8 cellular contexts compared by ENCODE assay signal in the genomic region with DNA sequence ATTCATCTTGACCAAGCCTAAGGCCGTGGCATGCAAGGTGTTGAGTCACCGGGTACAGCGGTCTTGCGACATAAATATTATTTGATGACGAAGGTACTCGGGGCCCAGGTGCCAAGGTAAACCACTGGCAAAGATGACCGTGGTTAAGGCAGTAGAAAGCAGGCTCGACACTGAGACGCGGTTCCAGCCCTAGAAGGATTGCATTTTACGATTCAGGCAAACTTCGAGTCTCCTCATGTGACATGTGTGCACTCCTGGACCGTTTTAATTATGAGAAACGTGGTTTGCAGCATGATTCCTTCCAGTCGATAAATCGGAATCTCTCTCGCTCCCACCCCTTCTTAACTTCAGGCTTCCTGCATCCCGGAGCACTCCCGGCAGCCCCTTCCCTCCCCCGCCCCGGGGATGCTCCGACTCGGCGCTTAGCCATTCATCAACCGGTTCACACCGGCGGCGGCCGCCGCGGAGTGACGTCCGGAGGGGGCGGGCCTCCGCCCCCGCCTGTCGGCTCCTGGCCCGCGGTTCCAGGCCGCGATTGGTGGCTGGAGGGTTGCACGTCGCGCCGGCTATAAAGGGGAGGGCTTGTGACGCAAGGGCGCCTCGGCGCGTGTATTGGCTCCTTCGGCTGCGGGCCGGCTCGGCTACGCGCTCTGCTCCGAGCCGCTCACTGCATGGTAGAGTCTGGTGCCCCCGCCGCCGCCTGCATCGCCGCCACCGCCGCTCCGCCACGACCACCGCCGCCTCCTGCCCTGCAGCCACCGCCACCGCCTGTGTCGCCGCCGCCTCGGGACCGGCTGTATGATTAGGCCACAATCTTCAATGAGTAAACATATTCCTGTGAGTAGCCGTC. TPM values are rescaled to one million over a fixed set of nuclear protein-coding genes. Genes with fewer than 3 reads are reported as not detected.
A peak's percentile ranks its signal among the peaks of the same experiment; 100 is the strongest.
DNase-seq lines count a peak whose midpoint lies in the region; ATAC-seq and TF ChIP-seq lines count a peak whose summit lies in the region.

A gene (plus strand): TSS at position 598 of the 850 bp plus-strand sequence.
A gene (plus strand): TSS at position 598 of the 850 bp plus-strand sequence. CDS start 4,401 bp downstream, outside the sequence.

- peak within 1 kb of the TSS; percentile 50; the same call in 1 of the 2 replicates for H2AFZ ChIP-seq in GM23338

- H3K79me2 ChIP-seq in DOHH2 (ENCODE audit: control insufficient read depth, low read length): peaks cover 53% of the 10 kb centered on the region
- peaks cover 45% of the 10 kb centered on the region for H3K79me2 ChIP-seq in GM23338 (replicated peaks; ENCODE audit: insufficient read depth)

- H3K4me2 ChIP-seq in DOHH2 (ENCODE audit: low read length): peak within 1 kb of the TSS; percentile 76
- H3K4me2 ChIP-seq in GM23338: peak within 1 kb of the TSS; percentile 87

- H3K9me3 ChIP-seq in DOHH2 (ENCODE audit: control insufficient read depth, insufficient read depth, low read length): no peaks in the 10 kb centered on the region

- peaks cover 8% of the 10 kb centered on the region for H3K9me3 Mint-ChIP-seq in GM23338
- no peaks in the 10 kb centered on the region for H3K9me3 Mint-ChIP-seq in activated T-helper 17 cell treated with anti-CD3 and anti-CD28 coated beads, Interleukin-2, amount 50 U/mL, for 72 hours
- H3K9me3 Mint-ChIP-seq in naive thymus-derived CD8-positive, alpha-beta T cell: no peaks in the 10 kb centered on the region

- ATAC-seq in GM23338: peak; percentile 88
- ATAC-seq in activated T-helper 17 cell treated with anti-CD3 and anti-CD28 coated beads, Interleukin-2, amount 50 U/mL, for 72 hours (replicated peaks): peak; percentile 94
- ATAC-seq in naive thymus-derived CD8-positive, alpha-beta T cell: peak; percentile 84 to 88

- no peaks in the 10 kb centered on the region for H3F3A ChIP-seq in DOHH2 (ENCODE audit: control insufficient read depth, insufficient read depth)
- H3F3A ChIP-seq in GM23338 (replicated peaks; ENCODE audit: low read depth): 0 out of 2 replicates have a peak, but pooled peaks cover 4% of the 10 kb centered on the region

- peaks cover 31% of the 10 kb centered on the region for H3K36me3 Mint-ChIP-seq in GM23338 (ENCODE audit: low read depth)
- H3K36me3 Mint-ChIP-seq in activated T-helper 17 cell treated with anti-CD3 and anti-CD28 coated beads, Interleukin-2, amount 50 U/mL, for 72 hours (ENCODE audit: low read depth): peaks cover 30% of the 10 kb centered on the region
- H3K36me3 Mint-ChIP-seq in naive thymus-derived CD8-positive, alpha-beta T cell: peaks cover 0 to 11% (median 10%) of the 10 kb centered on the region in 3 donors

- H3K27me3 Mint-ChIP-seq in GM23338 (ENCODE audit: insufficient read depth, low read depth, poor library complexity): peaks cover 10% of the 10 kb centered on the region
- no peaks in the 10 kb centered on the region for H3K27me3 Mint-ChIP-seq in activated T-helper 17 cell treated with anti-CD3 and anti-CD28 coated beads, Interleukin-2, amount 50 U/mL, for 72 hours
- no peaks in the 10 kb centered on the region for H3K27me3 Mint-ChIP-seq in naive thymus-derived CD8-positive, alpha-beta T cell

- H3K36me3 ChIP-seq in DOHH2 (ENCODE audit: control insufficient read depth, low read length) (peaks cover 44% of the 10 kb centered on the region), GM23338 (ENCODE audit: insufficient read depth) (peaks cover 14% of the 10 kb centered on the region; the same call in 1 of the 2 replicates)

- TF ChIP-seq CTCF in DOHH2 (IDR thresholded peaks at IDR 0.05; ENCODE audit: low read depth, low read length, poor library complexity, severe bottlenecking): no peak
- TF ChIP-seq CTCF in GM23338 (conservative IDR thresholded peaks at IDR 0.05; ENCODE audit: low read depth in 2 of 2): no peak
- no peak for TF ChIP-seq CTCF in fibroblast of mammary gland (conservative IDR thresholded peaks at IDR 0.05; ENCODE audit: control insufficient read depth, insufficient read depth, low read depth, low read length)

- DNase-seq in GM23338 (ENCODE audit: low spot score): peak; percentile 97
- DNase-seq in LHCN-M2 (ENCODE audit: low read depth): peak; percentile 96
- peak; percentile 97 for DNase-seq in RPMI8226
- peak; percentile 96 for DNase-seq in fibroblast of mammary gland (ENCODE audit: low read depth)
- peak; percentile 93 to 99 (median 97) for DNase-seq in naive thymus-derived CD8-positive, alpha-beta T cell
- DNase-seq in stimulated activated naive CD4-positive, alpha-beta T cell (lab: John Stamatoyannopoulos, UW): peak; percentile 93 to 97 (median 96)

- H3K4me1 ChIP-seq in DOHH2 (ENCODE audit: control insufficient read depth, low read length): peaks cover 25% of the 10 kb centered on the region
- H3K4me1 ChIP-seq in GM23338 (ENCODE audit: insufficient read depth): peaks cover 13% of the 10 kb centered on the region

- H3K27ac ChIP-seq in DOHH2 (ENCODE audit: low read depth, low read length) (peak within 1 kb of the TSS; percentile 62), GM23338 (ENCODE audit: low read depth) (peak within 1 kb of the TSS; percentile 98)

- H3K4me1 Mint-ChIP-seq in GM23338: peaks cover 16% of the 10 kb centered on the region
- peaks cover 9% of the 10 kb centered on the region for H3K4me1 Mint-ChIP-seq in activated T-helper 17 cell treated with anti-CD3 and anti-CD28 coated beads, Interleukin-2, amount 50 U/mL, for 72 hours
- H3K4me1 Mint-ChIP-seq in naive thymus-derived CD8-positive, alpha-beta T cell: peaks cover 13 to 41% (median 38%) of the 10 kb centered on the region in 4 donors

- H3K27me3 ChIP-seq in DOHH2 (ENCODE audit: control insufficient read depth, low read length) (no peaks in the 10 kb centered on the region), GM23338 (ENCODE audit: insufficient read depth) (no peaks in the 10 kb centered on the region)

- peak within 1 kb of the TSS; percentile 97 for H3K4me3 Mint-ChIP-seq in GM23338
- H3K4me3 Mint-ChIP-seq in activated T-helper 17 cell treated with anti-CD3 and anti-CD28 coated beads, Interleukin-2, amount 50 U/mL, for 72 hours: peak within 1 kb of the TSS; percentile 93
- peak within 1 kb of the TSS; percentile 88 to 96 (median 93) for H3K4me3 Mint-ChIP-seq in naive thymus-derived CD8-positive, alpha-beta T cell

- H4K20me1 ChIP-seq in DOHH2 (ENCODE audit: control insufficient read depth, insufficient read depth, low read depth, low read length) (peaks cover 17% of the 10 kb centered on the region; the same call in 1 of the 2 replicates), GM23338 (replicated peaks; ENCODE audit: insufficient read depth) (peaks cover 24% of the 10 kb centered on the region)

- H3K4me3 ChIP-seq in DOHH2 (ENCODE audit: low read length) (peak within 1 kb of the TSS; percentile 76), GM23338 (peak within 1 kb of the TSS; percentile 68), fibroblast of mammary gland (ENCODE audit: control insufficient read depth, low read depth, low read length) (peak within 1 kb of the TSS; percentile 84)

- peak within 1 kb of the TSS; percentile 99 for H3K27ac Mint-ChIP-seq in GM23338
- H3K27ac Mint-ChIP-seq in activated T-helper 17 cell treated with anti-CD3 and anti-CD28 coated beads, Interleukin-2, amount 50 U/mL, for 72 hours: peak within 1 kb of the TSS; percentile 92
- peak within 1 kb of the TSS; percentile 95 to 100 (median 98) for H3K27ac Mint-ChIP-seq in naive thymus-derived CD8-positive, alpha-beta T cell

- POLR2A ChIA-PET in naive thymus-derived CD8-positive, alpha-beta T cell (lab: Charles Lee): interaction anchor here (1.3 to 2.4 kb wide), 2 partner anchors 26 to 64 kb away, joined by 5 to 15 read pairs; a partner anchor contains a TSS

- H3K9me2 ChIP-seq in DOHH2 (replicated peaks; ENCODE audit: control insufficient read depth, low read length) (no peaks in the 10 kb centered on the region), GM23338 (ENCODE audit: insufficient read depth) (no peaks in the 10 kb centered on the region)

TF ChIP-seq in GM23338, 12 proteins besides CTCF, POLR2A, EP300 and RAD21:
- TF ChIP-seq POLR2AphosphoS5 (IDR thresholded peaks at IDR 0.05; ENCODE audit: low read depth) (peak; percentile 80), CREB1 (CRISPR knock-in tag; IDR thresholded peaks at IDR 0.05; ENCODE audit: low read depth) (peak; percentile 93), ZNF331 (CRISPR knock-in tag; IDR thresholded peaks at IDR 0.05; ENCODE audit: low read depth) (no peak)
- TF ChIP-seq, protein P1, sequence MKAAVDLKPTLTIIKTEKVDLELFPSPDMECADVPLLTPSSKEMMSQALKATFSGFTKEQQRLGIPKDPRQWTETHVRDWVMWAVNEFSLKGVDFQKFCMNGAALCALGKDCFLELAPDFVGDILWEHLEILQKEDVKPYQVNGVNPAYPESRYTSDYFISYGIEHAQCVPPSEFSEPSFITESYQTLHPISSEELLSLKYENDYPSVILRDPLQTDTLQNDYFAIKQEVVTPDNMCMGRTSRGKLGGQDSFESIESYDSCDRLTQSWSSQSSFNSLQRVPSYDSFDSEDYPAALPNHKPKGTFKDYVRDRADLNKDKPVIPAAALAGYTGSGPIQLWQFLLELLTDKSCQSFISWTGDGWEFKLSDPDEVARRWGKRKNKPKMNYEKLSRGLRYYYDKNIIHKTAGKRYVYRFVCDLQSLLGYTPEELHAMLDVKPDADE (IDR thresholded peaks at IDR 0.05): peak; percentile 39; the same call in 1 of the 2 replicates

RNA-seq across cellular contexts. Expression of the second gene that starts in this region (rescaled TPM):
- total RNA-seq in GM23338 (2014; rRNA removed; shearing (Covaris generic)): 96.9 and 99.0 TPM in 2 replicates
- 88.6 and 102 TPM in 2 replicates for polyA plus RNA-seq in GM23338 (2016; fragmentation: Nextera tagmentation; extraction: Ambion mirVana)
- 19.0 and 28.5 TPM in 2 replicates for total RNA-seq in LHCN-M2 (2014; rRNA removed)
- 36.2 TPM for polyA plus RNA-seq in LHCN-M2 (2012)
- 10 to 100 TPM; 43.3 to 70.8 TPM for total RNA-seq in activated T-helper 17 cell treated with anti-CD3 and anti-CD28 coated beads, Interleukin-2, amount 50 U/mL, for 72 hours
- 10 to 100 TPM; 27.0 to 27.6 TPM for total RNA-seq in naive thymus-derived CD8-positive, alpha-beta T cell
- polyA plus RNA-seq in naive thymus-derived CD8-positive, alpha-beta T cell: 10 to 100 TPM; 36.1 to 53.1 (median 36.9) TPM

Comparison
In these comparisons a context has a peak if more than half of its experiments do, and no peak if none do; other contexts are left out.
1. Peak in every context shown above with its lines: DNase-seq, ATAC-seq, H3K4me3 ChIP-seq and H3K27ac ChIP-seq.